In genomic region chr3:132659000-132659369, GRCh38 we compare ENCODE assay signal across 8 cellular contexts. TPM values are rescaled to one million over a fixed set of nuclear protein-coding genes. Genes with fewer than 3 reads are reported as not detected.
DNase-seq lines count a peak whose midpoint lies in the region; ATAC-seq and TF ChIP-seq lines count a peak whose summit lies in the region.

No MANE protein-coding gene starts in this region.

- peak overlapping the region; percentile 91 for H3K9ac ChIP-seq in adipocyte (ENCODE audit: low read length)

- POLR2A ChIA-PET in CD8-positive, alpha-beta T cell (lab: Charles Lee), result no interaction called here

- H3K36me3 Mint-ChIP-seq in CD8-positive, alpha-beta T cell, result peaks cover 18% of the 10 kb centered on the region
- peaks cover 10% of the 10 kb centered on the region for H3K36me3 Mint-ChIP-seq in HFFc6 (ENCODE audit: low read depth)

- no peak overlapping the region for H3K27ac ChIP-seq in CD8-positive, alpha-beta T cell (ENCODE audit: low read depth, low read length)
- H3K27ac ChIP-seq in substantia nigra (ENCODE audit: low read depth, low read length, poor library complexity, severe bottlenecking), result peak overlapping the region; percentile 84

- no peak for DNase-seq in CD8-positive, alpha-beta T cell
- DNase-seq in HFFc6 (no peak), adipocyte (ENCODE audit: low read depth) (no peak), kidney epithelial cell (ENCODE audit: low read depth) (no peak), substantia nigra (lab: John Stamatoyannopoulos, UW) (peak in 4 of 49 donors; percentile 4 to 46 (median 12)), NCI-H1694 (lab: John Stamatoyannopoulos, UW) (no peak), SW480 (ENCODE audit: low spot score) (no peak)

- peaks cover 35% of the 10 kb centered on the region for H3K4me1 ChIP-seq in CD8-positive, alpha-beta T cell (ENCODE audit: insufficient read depth, low read length)
- peaks cover 34% of the 10 kb centered on the region for H3K4me1 ChIP-seq in adipocyte (ENCODE audit: control insufficient read depth, insufficient read depth, low read length)

- peak overlapping the region; percentile 96 for H3K4me3 Mint-ChIP-seq in CD8-positive, alpha-beta T cell
- H3K4me3 Mint-ChIP-seq in HFFc6, result peak overlapping the region; percentile 99

- no peak for ATAC-seq in CD8-positive, alpha-beta T cell
- ATAC-seq in GM18868 (IDR thresholded peaks at IDR 0.05; ENCODE audit: unreplicated experiment), result no peak

- peak overlapping the region; percentile 98 for H3K27ac Mint-ChIP-seq in CD8-positive, alpha-beta T cell
- H3K27ac Mint-ChIP-seq in HFFc6, result peak overlapping the region; percentile 99

- intact Hi-C loops in CD8-positive, alpha-beta T cell (cut with DNase I, micrococcal nuclease), result loop anchor here (10.0 kb wide), 2 partner anchors 1154 to 1826 kb away; partner anchors contain the start of genes ANAPC13 (in 1 of the 2), CEP63 (in 1 of the 2) and MRPL3 (in 1 of the 2)

- no peaks in the 10 kb centered on the region for H3K9me3 ChIP-seq in CD8-positive, alpha-beta T cell (ENCODE audit: low read length)
- no peaks in the 10 kb centered on the region for H3K9me3 ChIP-seq in adipocyte (ENCODE audit: control insufficient read depth, low read length)

- peaks cover 66% of the 10 kb centered on the region for H3K4me1 Mint-ChIP-seq in CD8-positive, alpha-beta T cell (ENCODE audit: low read depth)
- H3K4me1 Mint-ChIP-seq in HFFc6 (ENCODE audit: low read depth), result peaks cover 72% of the 10 kb centered on the region

- H3K9me3 Mint-ChIP-seq in CD8-positive, alpha-beta T cell, result no peaks in the 10 kb centered on the region
- H3K9me3 Mint-ChIP-seq in HFFc6, result no peaks in the 10 kb centered on the region

- TF ChIP-seq CTCF in CD8-positive, alpha-beta T cell (IDR thresholded peaks at IDR 0.05), result peak; percentile 1
- TF ChIP-seq CTCF in HFFc6 (IDR thresholded peaks at IDR 0.05), result no peak
- no peak for TF ChIP-seq CTCF in kidney epithelial cell (IDR thresholded peaks at IDR 0.05; ENCODE audit: insufficient read depth, low read length, poor library complexity, severe bottlenecking)

- H3K4me3 ChIP-seq in CD8-positive, alpha-beta T cell (ENCODE audit: low read depth, low read length), result peak overlapping the region; percentile 80
- H3K4me3 ChIP-seq in adipocyte (ENCODE audit: low read length) (peak overlapping the region; percentile 91), kidney epithelial cell (ENCODE audit: low read depth, low read length) (peak overlapping the region; percentile 88)

- H3K36me3 ChIP-seq in CD8-positive, alpha-beta T cell (ENCODE audit: insufficient read depth, low read length), result no peaks in the 10 kb centered on the region
- H3K36me3 ChIP-seq in adipocyte (ENCODE audit: control insufficient read depth, insufficient read depth, low read length, severe bottlenecking), result peaks cover 5% of the 10 kb centered on the region
- no peaks in the 10 kb centered on the region for H3K36me3 ChIP-seq in kidney epithelial cell (ENCODE audit: control insufficient read depth, insufficient read depth, low read length)

- CTCF ChIA-PET in CD8-positive, alpha-beta T cell (lab: Charles Lee), result interaction anchor here (0.9 to 1.6 kb wide), 4 partner anchors 8 to 123 kb away, joined by 3 to 6 read pairs (median 4); no protein-coding TSS in a partner anchor

- H3K27me3 ChIP-seq in CD8-positive, alpha-beta T cell (ENCODE audit: insufficient read depth, low read length), result no peaks in the 10 kb centered on the region
- H3K27me3 ChIP-seq in adipocyte (replicated peaks; ENCODE audit: control insufficient read depth, insufficient read depth, low read length) (no peaks in the 10 kb centered on the region), kidney epithelial cell (ENCODE audit: control insufficient read depth, insufficient read depth, low read length) (no peaks in the 10 kb centered on the region)

- H3K27me3 Mint-ChIP-seq in CD8-positive, alpha-beta T cell (ENCODE audit: low read depth), result no peaks in the 10 kb centered on the region
- peaks cover 1% of the 10 kb centered on the region; the same call in 1 of the 2 replicates for H3K27me3 Mint-ChIP-seq in HFFc6 (ENCODE audit: insufficient read depth)

RNA-seq across cellular contexts. Expression of gene ACAD11, which starts 0.6 kb away (rescaled TPM):
- total RNA-seq in CD8-positive, alpha-beta T cell, result 10 to 100 TPM; 30.0 to 31.6 TPM
- total RNA-seq in HFFc6 (2021; fragmentation: NEBNext Ultra II Directional; extraction: Animal tissue kit (Norgen Biotek cat#: 25700)), result 10 to 100 TPM; 13.3 to 18.5 (median 13.8) TPM
- total RNA-seq in kidney epithelial cell, result 15.2 and 24.7 TPM in 2 replicates

RNA-seq across cellular contexts. Expression of gene UBA5, which starts 1.1 kb away (rescaled TPM):
- total RNA-seq in CD8-positive, alpha-beta T cell, result 10 to 100 TPM; 43.7 to 46.0 TPM
- 10 to 100 TPM; 43.8 to 51.5 (median 48.0) TPM for total RNA-seq in HFFc6 (2021; fragmentation: NEBNext Ultra II Directional; extraction: Animal tissue kit (Norgen Biotek cat#: 25700))
- 20.6 and 37.3 TPM in 2 replicates for total RNA-seq in kidney epithelial cell
